ENCODE assay signal across 10 cellular contexts in genomic region chr6:7939864-7940228, GRCh38. TPM values are rescaled to one million over a fixed set of nuclear protein-coding genes. Genes with fewer than 3 reads are reported as not detected.
A peak's percentile ranks its signal among the peaks of the same experiment; 100 is the strongest.
DNase-seq lines count a peak whose midpoint lies in the region; ATAC-seq and TF ChIP-seq lines count a peak whose summit lies in the region.
"Had no signal": no experiment of that assay in that cellular context is flagged by ENCODE, and none has a peak within 500 bp of the region (broad histone marks: within the 10 kb centered on the region; RNA-seq: fewer than 3 reads in every experiment).

No MANE protein-coding gene starts in this region.

- H3K36me3 Mint-ChIP-seq in naive thymus-derived CD8-positive, alpha-beta T cell, result no peaks in the 10 kb centered on the region
- no peaks in the 10 kb centered on the region for H3K36me3 Mint-ChIP-seq in activated CD4-positive, alpha-beta memory T cell treated with anti-CD3 and anti-CD28 coated beads, Interleukin-2, amount 10 ng/mL, durations not matched to agents 7 days and 5 days (ENCODE audit: low read depth)

- CTCF ChIA-PET in HEK293T (lab: Yijun Ruan, JAX), result interaction anchor here (0.7 to 1.3 kb wide), 3 partner anchors 10 to 217 kb away, joined by 3 to 7 read pairs (median 4); no protein-coding TSS in a partner anchor
- CTCF ChIA-PET in activated CD4-positive, alpha-beta memory T cell treated with anti-CD3 and anti-CD28 coated beads, Interleukin-2, amount 10 ng/mL, durations not matched to agents 7 days and 5 days (lab: Charles Lee), result no interaction called here

- peaks cover 0 to 19% (median 2%) of the 10 kb centered on the region in 9 donors for H3K9me3 Mint-ChIP-seq in naive thymus-derived CD8-positive, alpha-beta T cell
- H3K9me3 Mint-ChIP-seq in activated CD4-positive, alpha-beta memory T cell treated with anti-CD3 and anti-CD28 coated beads, Interleukin-2, amount 10 ng/mL, durations not matched to agents 7 days and 5 days, result no peaks in the 10 kb centered on the region

- peak; percentile 43 for ATAC-seq in GM19025 (IDR thresholded peaks at IDR 0.05; ENCODE audit: low read depth, unreplicated experiment)
- peak; percentile 32 for ATAC-seq in HG03342 (IDR thresholded peaks at IDR 0.05; ENCODE audit: unreplicated experiment)
- ATAC-seq in naive thymus-derived CD8-positive, alpha-beta T cell, result no peak
- ATAC-seq: psoas muscle, upper lobe of right lung had no signal

- POLR2A ChIA-PET in naive thymus-derived CD8-positive, alpha-beta T cell (lab: Charles Lee), result no interaction called here
- POLR2A ChIA-PET in HEK293T (lab: Yijun Ruan, JAX), result interaction anchor here (0.9 to 1.1 kb wide), 2 partner anchors 28 to 30 kb away, joined by 3 to 4 read pairs; no protein-coding TSS in a partner anchor
- POLR2A ChIA-PET in activated CD4-positive, alpha-beta memory T cell treated with anti-CD3 and anti-CD28 coated beads, Interleukin-2, amount 10 ng/mL, durations not matched to agents 7 days and 5 days (lab: Charles Lee), result no interaction called here

- peaks cover 2 to 9% (median 3%) of the 10 kb centered on the region in 5 donors for H3K27me3 Mint-ChIP-seq in naive thymus-derived CD8-positive, alpha-beta T cell
- H3K27me3 Mint-ChIP-seq in activated CD4-positive, alpha-beta memory T cell treated with anti-CD3 and anti-CD28 coated beads, Interleukin-2, amount 10 ng/mL, durations not matched to agents 7 days and 5 days, result peaks cover 5% of the 10 kb centered on the region

- peaks cover 0 to 7% (median 0%) of the 10 kb centered on the region in 4 donors for H3K4me1 Mint-ChIP-seq in naive thymus-derived CD8-positive, alpha-beta T cell
- H3K4me1 Mint-ChIP-seq in activated CD4-positive, alpha-beta memory T cell treated with anti-CD3 and anti-CD28 coated beads, Interleukin-2, amount 10 ng/mL, durations not matched to agents 7 days and 5 days, result no peaks in the 10 kb centered on the region

- H3K4me3 ChIP-seq in fibroblast of mammary gland (ENCODE audit: control insufficient read depth, low read depth, low read length), result no peak overlapping the region
- H3K4me3 ChIP-seq: psoas muscle, upper lobe of right lung had no signal

- no peak for TF ChIP-seq CTCF in fibroblast of mammary gland (conservative IDR thresholded peaks at IDR 0.05; ENCODE audit: control insufficient read depth, insufficient read depth, low read depth, low read length)

- peak overlapping the region in 1 of 10 donors; percentile 10 for H3K27ac Mint-ChIP-seq in naive thymus-derived CD8-positive, alpha-beta T cell
- H3K27ac Mint-ChIP-seq in activated CD4-positive, alpha-beta memory T cell treated with anti-CD3 and anti-CD28 coated beads, Interleukin-2, amount 10 ng/mL, durations not matched to agents 7 days and 5 days, result no peak overlapping the region

- DNase-seq in AG20443 (ENCODE audit: low spot score) (peak; percentile 60), fibroblast of mammary gland (ENCODE audit: low read depth) (peak; percentile 15), SHP77 (lab: John Stamatoyannopoulos, UW) (no peak), HEK293T (ENCODE audit: extremely low spot score) (no peak)
- no peak for DNase-seq in naive thymus-derived CD8-positive, alpha-beta T cell
- no peak for DNase-seq in activated CD4-positive, alpha-beta memory T cell treated with anti-CD3 and anti-CD28 coated beads, Interleukin-2, amount 10 ng/mL, durations not matched to agents 7 days and 5 days
- DNase-seq: psoas muscle, upper lobe of right lung had no signal

- no peak overlapping the region for H3K4me3 Mint-ChIP-seq in naive thymus-derived CD8-positive, alpha-beta T cell
- H3K4me3 Mint-ChIP-seq in activated CD4-positive, alpha-beta memory T cell treated with anti-CD3 and anti-CD28 coated beads, Interleukin-2, amount 10 ng/mL, durations not matched to agents 7 days and 5 days, result no peak overlapping the region

TF ChIP-seq in HEK293T, 16 proteins besides CTCF, POLR2A, EP300 and RAD21:
- no peak for TF ChIP-seq ZNF384 (IDR thresholded peaks at IDR 0.05)
- TF ChIP-seq ARNT (IDR thresholded peaks at IDR 0.05), result no peak
- TF ChIP-seq LEF1 (IDR thresholded peaks at IDR 0.05; ENCODE audit: borderline replicate concordance), result no peak
- TF ChIP-seq ELF4 (IDR thresholded peaks at IDR 0.05), result no peak
- no peak for TF ChIP-seq SUZ12 (IDR thresholded peaks at IDR 0.05)
- TF ChIP-seq FOXK2 (IDR thresholded peaks at IDR 0.05), result no peak
- no peak for TF ChIP-seq FOXM1 (IDR thresholded peaks at IDR 0.05; ENCODE audit: borderline replicate concordance)
- TF ChIP-seq SP1 (IDR thresholded peaks at IDR 0.05), result no peak

RNA-seq across cellular contexts. Expression of gene TXNDC5, which starts 29.3 kb away (rescaled TPM):
- total RNA-seq in naive thymus-derived CD8-positive, alpha-beta T cell, result 10 to 100 TPM; 10.7 to 12.1 TPM
- polyA plus RNA-seq in naive thymus-derived CD8-positive, alpha-beta T cell, result 10 to 100 TPM; 14.5 to 25.2 (median 24.6) TPM
- total RNA-seq in activated CD4-positive, alpha-beta memory T cell treated with anti-CD3 and anti-CD28 coated beads, Interleukin-2, amount 10 ng/mL, durations not matched to agents 7 days and 5 days, result 10 to 100 TPM; 39.1 to 39.8 TPM

Comparison
In these comparisons a context has a peak if more than half of its experiments do, and no peak if none do; other contexts are left out.
1. DNase-seq: peak in AG20443 (single experiment) and fibroblast of mammary gland (single experiment); none in SHP77 (0 of 2), naive thymus-derived CD8-positive, alpha-beta T cell (0 of 10), HEK293T (single experiment) and activated CD4-positive, alpha-beta memory T cell treated with anti-CD3 and anti-CD28 coated beads, Interleukin-2, amount 10 ng/mL, durations not matched to agents 7 days and 5 days (single experiment).
2. ATAC-seq: peak in GM19025 (single experiment) and HG03342 (single experiment); none in naive thymus-derived CD8-positive, alpha-beta T cell (0 of 2).